ENCODE assay signal across 1 cellular context in genomic region chr20:46352370-46352938, GRCh38.
TF ChIP-seq lines count a peak whose summit lies in the region.

No MANE protein-coding gene starts in this region.

TF ChIP-seq in GM12878, 131 proteins besides CTCF, POLR2A, EP300 and RAD21:
- TF ChIP-seq RELA (IDR thresholded peaks at IDR 0.05; ENCODE audit: borderline replicate concordance, partially characterized antibody) = no peak
- TF ChIP-seq EED (IDR thresholded peaks at IDR 0.05; ENCODE audit: low read depth) = peak; percentile 76
